1 cellular context compared by ENCODE assay signal in the genomic region with DNA sequence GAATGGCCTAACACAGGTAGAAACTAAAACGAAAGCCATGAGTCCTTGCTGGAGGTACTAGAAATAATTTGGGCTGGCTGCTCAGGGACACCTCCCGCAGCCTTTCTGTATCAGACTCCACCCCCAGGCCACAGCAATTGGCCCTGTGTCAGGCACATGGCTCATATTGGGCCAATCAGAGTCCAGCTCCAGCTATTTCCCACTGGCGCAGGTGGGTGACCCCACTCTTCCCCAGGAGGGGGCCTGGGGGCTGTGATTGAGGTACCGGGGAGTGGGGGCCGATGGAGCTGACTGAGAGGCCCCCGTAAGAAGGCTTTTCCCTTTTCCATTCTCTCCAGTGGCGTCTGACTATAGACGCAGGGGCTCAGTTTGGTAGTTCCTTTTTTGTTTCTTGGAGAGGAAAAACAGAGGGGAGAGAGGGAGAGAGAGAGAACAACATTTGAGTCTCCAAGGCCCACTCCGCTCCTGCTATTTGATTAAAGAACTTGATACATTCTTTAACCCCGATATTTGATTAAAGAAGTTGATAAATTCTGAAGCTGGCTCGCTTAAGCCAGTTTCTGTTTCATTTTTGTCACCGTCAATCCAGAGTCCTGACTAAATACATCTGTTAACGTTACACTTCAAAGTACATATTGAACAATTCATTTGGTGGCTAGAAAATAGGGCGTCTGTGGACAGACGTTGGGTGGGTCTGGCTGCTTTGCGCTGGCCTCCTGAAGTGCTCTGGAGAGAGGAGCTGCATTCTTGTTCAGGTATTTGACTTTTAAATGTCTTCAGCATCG.
A peak's percentile ranks its signal among the peaks of the same experiment; 100 is the strongest.
TF ChIP-seq lines count a peak whose summit lies in the region.

No MANE protein-coding gene starts in this region.

TF ChIP-seq in HepG2, 621 proteins besides CTCF, POLR2A, EP300 and RAD21:
- TF ChIP-seq NFYC (CRISPR knock-in tag; IDR thresholded peaks at IDR 0.05): 0 out of 2 replicates have a peak, but pooled peaks have one; percentile 15
- TF ChIP-seq, protein P1, sequence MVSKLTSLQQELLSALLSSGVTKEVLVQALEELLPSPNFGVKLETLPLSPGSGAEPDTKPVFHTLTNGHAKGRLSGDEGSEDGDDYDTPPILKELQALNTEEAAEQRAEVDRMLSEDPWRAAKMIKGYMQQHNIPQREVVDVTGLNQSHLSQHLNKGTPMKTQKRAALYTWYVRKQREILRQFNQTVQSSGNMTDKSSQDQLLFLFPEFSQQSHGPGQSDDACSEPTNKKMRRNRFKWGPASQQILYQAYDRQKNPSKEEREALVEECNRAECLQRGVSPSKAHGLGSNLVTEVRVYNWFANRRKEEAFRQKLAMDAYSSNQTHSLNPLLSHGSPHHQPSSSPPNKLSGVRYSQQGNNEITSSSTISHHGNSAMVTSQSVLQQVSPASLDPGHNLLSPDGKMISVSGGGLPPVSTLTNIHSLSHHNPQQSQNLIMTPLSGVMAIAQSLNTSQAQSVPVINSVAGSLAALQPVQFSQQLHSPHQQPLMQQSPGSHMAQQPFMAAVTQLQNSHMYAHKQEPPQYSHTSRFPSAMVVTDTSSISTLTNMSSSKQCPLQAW (CRISPR knock-in tag; IDR thresholded peaks at IDR 0.05): no peak
TF ChIP-seq in HepG2: peak in this region for 1.
